ENCODE assay signal across 37 cellular contexts in genomic region chr2:134783912-134784311, GRCh38. TPM values are rescaled to one million over a fixed set of nuclear protein-coding genes. Genes with fewer than 3 reads are reported as not detected.
A peak's percentile ranks its signal among the peaks of the same experiment; 100 is the strongest.
DNase-seq lines count a peak whose midpoint lies in the region; ATAC-seq and TF ChIP-seq lines count a peak whose summit lies in the region.
"Had no signal": no experiment of that assay in that cellular context is flagged by ENCODE, and none has a peak within 500 bp of the region (broad histone marks: within the 10 kb centered on the region; RNA-seq: fewer than 3 reads in every experiment).

No MANE protein-coding gene starts in this region.

- peak; percentile 35 for ATAC-seq in Right ventricle myocardium inferior
- no peak for ATAC-seq in GM21515 (IDR thresholded peaks at IDR 0.05; ENCODE audit: unreplicated experiment)
- ATAC-seq in GM21786 (IDR thresholded peaks at IDR 0.05; ENCODE audit: unreplicated experiment), result no peak
- ATAC-seq: activated CD4-positive, CD25-positive, alpha-beta regulatory T cell treated with anti-CD3 and anti-CD28 coated beads, Interleukin-2, amount 50 U/mL, for 24 hours; K562; PC-3; stimulated activated memory B cell treated with anti-CD40 and anti-IgM and Interleukin-4, amounts not matched to agents 10 μg/mL and 1 μg/mL and 100 μg/mL, for 72 hours had no signal

- no peaks in the 10 kb centered on the region for H3K9me3 ChIP-seq in right atrium auricular region
- peaks cover 0 to 4% (median 0%) of the 10 kb centered on the region in 4 donors for H3K9me3 ChIP-seq in tibial nerve
- H3K9me3 ChIP-seq: sigmoid colon, vagina had no signal

- TF ChIP-seq CTCF in right atrium auricular region (IDR thresholded peaks at IDR 0.05), result no peak
- no peak for TF ChIP-seq CTCF in tibial nerve (IDR thresholded peaks at IDR 0.05)

- H3K27me3 ChIP-seq in right atrium auricular region (no peaks in the 10 kb centered on the region), tibial nerve (no peaks in the 10 kb centered on the region)
- H3K27me3 ChIP-seq: heart right ventricle, sigmoid colon, vagina had no signal

- H3K27ac ChIP-seq in right atrium auricular region (no peak overlapping the region), tibial nerve (no peak overlapping the region)
- H3K27ac ChIP-seq: sigmoid colon, vagina had no signal

- DNase-seq in Right ventricle myocardium inferior (ENCODE audit: missing footprints) (no peak), right atrium auricular region (ENCODE audit: low spot score) (no peak), NOMO-1 (lab: John Stamatoyannopoulos, UW; ENCODE audit: unreplicated experiment in 2 of 2) (peak; percentile 42 to 68), foreskin melanocyte (peak; percentile 66), tibial nerve (ENCODE audit: low spot score in 2 of 2) (no peak), epidermal melanocyte (ENCODE audit: insufficient read length, low spot score) (no peak)
- DNase-seq: activated CD4-positive, alpha-beta memory T cell treated with anti-CD3 and anti-CD28 coated beads for 36 hours; activated CD8-positive, alpha-beta memory T cell treated with anti-CD3 and anti-CD28 coated beads, Interleukin-2, amount 50 U/mL, for 4 hours; activated naive CD4-positive, alpha-beta T cell treated with anti-CD3 and anti-CD28 coated beads, Interleukin-2, amount 50 U/mL, for 16 hours; amniotic stem cell; CD8-positive, alpha-beta memory T cell; effector memory CD4-positive, alpha-beta T cell; HCEC 1CT; heart right ventricle; kidney glomerular epithelial cell; mammary epithelial cell; MM.1S; NCI-H146; NCI-H446; NCI-H82; PC-3; posterior cingulate gyrus; SHP77 treated with DMSO at 0.1 percent for 48 hours; sigmoid colon; stimulated activated CD4-positive, alpha-beta T cell treated with anti-CD3 and anti-CD28 coated beads, Interleukin-4, amount 100 ng/mL, for 4 hours; substantia nigra had no signal

- 20 to 24% methylated on average over 2 of the region's 2 CpGs for WGBS in tibial nerve, 2 donors

- no peak overlapping the region for H3K4me3 ChIP-seq in right atrium auricular region
- H3K4me3 ChIP-seq in tibial nerve, result no peak overlapping the region
- H3K4me3 ChIP-seq: heart right ventricle, K562, sigmoid colon, vagina had no signal

- no peaks in the 10 kb centered on the region for H3K36me3 ChIP-seq in right atrium auricular region
- H3K36me3 ChIP-seq in tibial nerve, result no peaks in the 10 kb centered on the region
- H3K36me3 ChIP-seq: heart right ventricle, sigmoid colon, vagina had no signal

- intact Hi-C loops in Right ventricle myocardium inferior (cut with DNase I), result loop anchor here (5.0 kb wide), 1 partner anchor 322 kb away; no protein-coding TSS in a partner anchor

- peak; percentile 17 to 46 for TF ChIP-seq EP300 in tibial nerve (IDR thresholded peaks at IDR 0.05)

- no peaks in the 10 kb centered on the region for H3K4me1 ChIP-seq in right atrium auricular region
- H3K4me1 ChIP-seq in tibial nerve, result no peaks in the 10 kb centered on the region
- H3K4me1 ChIP-seq: sigmoid colon, vagina had no signal

- TF ChIP-seq POLR2A in tibial nerve (IDR thresholded peaks at IDR 0.05), result no peak

RNA-seq across cellular contexts. Expression of gene ACMSD, which starts 54.5 kb away (rescaled TPM):
- total RNA-seq in Right ventricle myocardium inferior (not detected), right atrium auricular region (not detected), tibial nerve (not detected)
- total RNA-seq: A172; activated CD4-positive, alpha-beta memory T cell treated with anti-CD3 and anti-CD28 coated beads for 36 hours; CD8-positive, alpha-beta memory T cell; fibroblast of villous mesenchyme; heart right ventricle; HT-29; K562; neural crest cell; PC-3; sigmoid colon; T-helper 1 cell treated with Interleukin-12 subunit alpha and Interleukin-12 subunit beta and Interleukin-4 antibody, amounts not matched to agents 30 ng/mL and 1 ng/mL, for 36 hours; vagina had no signal

Comparison
In these comparisons a context has a peak if more than half of its experiments do, and no peak if none do; other contexts are left out.
1. DNase-seq: peak in NOMO-1 (2 of 2) and foreskin melanocyte (single experiment); none in Right ventricle myocardium inferior (single experiment), right atrium auricular region (single experiment), tibial nerve (0 of 2) and epidermal melanocyte (single experiment).